16 cellular contexts compared by ENCODE assay signal in the genomic region with DNA sequence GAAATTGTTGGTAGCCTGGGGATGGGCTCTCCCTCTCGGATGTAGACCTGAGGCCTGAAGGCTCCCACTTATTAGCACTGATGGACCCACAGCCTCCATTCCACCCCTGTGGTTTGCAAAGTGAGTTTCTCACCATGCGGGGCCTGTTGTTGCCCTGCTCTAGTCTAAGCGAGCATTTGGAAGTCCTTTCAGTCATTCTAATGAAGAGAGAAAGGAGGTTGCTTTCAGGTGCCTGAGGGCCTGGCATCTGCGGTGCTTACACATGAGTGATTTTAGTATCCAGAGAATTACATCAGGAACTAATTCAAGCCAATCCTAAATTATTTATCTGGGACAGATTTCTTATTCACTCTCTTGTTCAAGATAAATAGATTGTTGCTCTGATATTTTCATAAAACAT.
DNase-seq lines count a peak whose midpoint lies in the region; ATAC-seq, FAIRE-seq and TF ChIP-seq lines count a peak whose summit lies in the region.
"Had no signal": no experiment of that assay in that cellular context is flagged by ENCODE, and none has a peak within 500 bp of the region (broad histone marks: within the 10 kb centered on the region; RNA-seq: fewer than 3 reads in every experiment).

No MANE protein-coding gene starts in this region.

- peaks cover 14% of the 10 kb centered on the region; the same call in 1 of the 2 replicates for H3K9me2 ChIP-seq in GM23338 (ENCODE audit: insufficient read depth)

- H3K27me3 ChIP-seq in GM23338 (ENCODE audit: insufficient read depth) (no peaks in the 10 kb centered on the region), K562 (ENCODE audit: control insufficient read depth in 2 of 2, insufficient read depth in 2 of 2, low read length in 2 of 2) (no peaks in the 10 kb centered on the region), stomach (no peaks in the 10 kb centered on the region)
- H3K27me3 ChIP-seq: BLaER1 had no signal

- no peak overlapping the region for H3K4me3 ChIP-seq in GM23338
- no peak overlapping the region for H3K4me3 ChIP-seq in K562
- H3K4me3 ChIP-seq in stomach = no peak overlapping the region
- H3K4me3 ChIP-seq: BLaER1 had no signal

- no peaks in the 10 kb centered on the region for H3K36me3 Mint-ChIP-seq in GM23338 (ENCODE audit: low read depth)
- H3K36me3 Mint-ChIP-seq: CD8-positive, alpha-beta memory T cell had no signal

- FAIRE-seq in K562 (lab: Jason Lieb, UNC) = no peak
- FAIRE-seq: H54, RCC 7860 had no signal

- BruUV-seq in K562 (replicated peaks; lab: Mats Ljungman, UMichigan) = no TSS peak

- H3K4me1 ChIP-seq in GM23338 (ENCODE audit: insufficient read depth) (no peaks in the 10 kb centered on the region), K562 (replicated peaks in 1 of 2; ENCODE audit: control insufficient read depth in 2 of 2, insufficient read depth in 2 of 2, low read length in 2 of 2) (no peaks in the 10 kb centered on the region; a peak in 1 of 5 replicates), stomach (no peaks in the 10 kb centered on the region)
- H3K4me1 ChIP-seq: BLaER1 had no signal

- ATAC-seq in GM23338 (peak; percentile 80), K562 (no peak), left lobe of liver (no peak), HG02973 (IDR thresholded peaks at IDR 0.05; ENCODE audit: unreplicated experiment) (no peak)

- H2AFZ ChIP-seq in GM23338 (no peak overlapping the region), K562 (ENCODE audit: low read depth, low read length) (no peak overlapping the region)

- intact Hi-C loops in K562 (cut with micrococcal nuclease) (loop anchor here (5.0 kb wide), 1 partner anchor 36 kb away; no protein-coding TSS in a partner anchor), stomach (cut with DNase I; ENCODE audit: low total_unique reads) (no loop called here), head of caudate nucleus (cut with DNase I) (no loop called here)

- no peak overlapping the region for H3K4me3 Mint-ChIP-seq in GM23338
- H3K4me3 Mint-ChIP-seq: CD8-positive, alpha-beta memory T cell had no signal

- no peaks in the 10 kb centered on the region for H3K9me1 ChIP-seq in K562 (ENCODE audit: control insufficient read depth, insufficient read depth, low read length)

- H3K36me3 ChIP-seq in GM23338 (ENCODE audit: insufficient read depth) (no peaks in the 10 kb centered on the region), K562 (ENCODE audit: control insufficient read depth, insufficient read depth, low read length) (no peaks in the 10 kb centered on the region), stomach (no peaks in the 10 kb centered on the region)
- H3K36me3 ChIP-seq: BLaER1 had no signal

- H3K9ac ChIP-seq in K562 (ENCODE audit: insufficient read depth in 1 of 2, low read depth in 2 of 2, low read length in 2 of 2) = no peak overlapping the region
- H3K9ac ChIP-seq: BLaER1 had no signal

- no peak overlapping the region for H3K27ac ChIP-seq in GM23338 (ENCODE audit: low read depth)
- H3K27ac ChIP-seq in K562 (ENCODE audit: extremely low read depth, low read depth, low read length) = no peak overlapping the region
- peak overlapping the region in 4 of 5 donors; percentile 11 to 32 (median 16) for H3K27ac ChIP-seq in stomach
- H3K27ac ChIP-seq: BLaER1 had no signal

- TF ChIP-seq POLR2A in K562 (conservative IDR thresholded peaks at IDR 0.05) = no peak
- TF ChIP-seq POLR2A in stomach (IDR thresholded peaks at IDR 0.05) = no peak

- no peaks in the 10 kb centered on the region for H3F3A ChIP-seq in GM23338 (replicated peaks; ENCODE audit: low read depth)

- no peak for TF ChIP-seq EP300 in K562 (IDR thresholded peaks at IDR 0.05; ENCODE audit: low read length)
- no peak for TF ChIP-seq EP300 in stomach (IDR thresholded peaks at IDR 0.05)

- peaks cover 4% of the 10 kb centered on the region for H3K27me3 Mint-ChIP-seq in GM23338 (ENCODE audit: insufficient read depth, low read depth, poor library complexity)

- in situ Hi-C loops in K562 (cut with MboI) = no loop called here

- no peak for TF ChIP-seq RAD21 in K562 (CRISPR knock-in tag; conservative IDR thresholded peaks at IDR 0.05 in 1 of 2, IDR thresholded peaks at IDR 0.05 in 1 of 2)

- H4K20me1 ChIP-seq in GM23338 (replicated peaks; ENCODE audit: insufficient read depth) = no peaks in the 10 kb centered on the region
- no peaks in the 10 kb centered on the region for H4K20me1 ChIP-seq in K562 (replicated peaks; ENCODE audit: control insufficient read depth, insufficient read depth, low read length)
- H4K20me1 ChIP-seq: BLaER1 had no signal

- no peak overlapping the region for H3K4me2 ChIP-seq in GM23338
- H3K4me2 ChIP-seq in K562 (ENCODE audit: insufficient read depth, low read length) = no peak overlapping the region
- H3K4me2 ChIP-seq: BLaER1 had no signal

- POLR2A ChIA-PET in K562 (lab: Yijun Ruan, JAX) = interaction anchor here (0.9 to 1.1 kb wide), 2 partner anchors 8 to 14 kb away, joined by 3 to 6 read pairs; no protein-coding TSS in a partner anchor

- H3K9me3 ChIP-seq in K562 (replicated peaks; ENCODE audit: control insufficient read depth, insufficient read depth, low read depth, low read length) (no peaks in the 10 kb centered on the region), stomach (no peaks in the 10 kb centered on the region)
- H3K9me3 ChIP-seq: BLaER1 had no signal

- H3K27ac Mint-ChIP-seq in GM23338 = no peak overlapping the region
- H3K27ac Mint-ChIP-seq: CD8-positive, alpha-beta memory T cell had no signal

- TF ChIP-seq CTCF in GM23338 (conservative IDR thresholded peaks at IDR 0.05; ENCODE audit: low read depth in 2 of 2) (no peak), K562 (IDR thresholded peaks at IDR 0.05 in 2 of 3, conservative IDR thresholded peaks at IDR 0.05 in 1 of 3; ENCODE audit: insufficient read depth in 2 of 3, low read depth in 1 of 3, low read length in 3 of 3) (no peak), stomach (IDR thresholded peaks at IDR 0.05) (no peak)

- H3K9me3 Mint-ChIP-seq in GM23338 = no peaks in the 10 kb centered on the region
- H3K9me3 Mint-ChIP-seq: CD8-positive, alpha-beta memory T cell had no signal

- peaks cover 13% of the 10 kb centered on the region; the same call in 2 of the 3 replicates for H3K4me1 Mint-ChIP-seq in GM23338
- H3K4me1 Mint-ChIP-seq: CD8-positive, alpha-beta memory T cell had no signal

- CTCF ChIA-PET in K562 (lab: Yijun Ruan, JAX; ENCODE audit: low intra/inter-chr PET ratio) = no interaction called here

- 66% methylated on average over 4 of the region's 4 CpGs for whole genome bisulfite sequencing in K562 (ENCODE audit: insufficient coverage, low coverage, missing lambda C conversion rate)
- WGBS in stomach, 5 donors = 90 to 96% (median 93%) methylated on average over 4 of the region's 4 CpGs

- H3K79me2 ChIP-seq in GM23338 (replicated peaks; ENCODE audit: insufficient read depth) = no peaks in the 10 kb centered on the region
- no peaks in the 10 kb centered on the region for H3K79me2 ChIP-seq in K562 (ENCODE audit: control insufficient read depth, insufficient read depth, low read length)

- DNase-seq in GM23338 (ENCODE audit: low spot score) = peak; percentile 13
- peak; percentile 20 for DNase-seq in NCI-H146 treated with DMSO at 0.1 percent for 48 hours (lab: John Stamatoyannopoulos, UW; ENCODE audit: unreplicated experiment)
- no peak for DNase-seq in K562 (ENCODE audit: extremely low read depth in 1 of 4, low spot score in 3 of 4)
- no peak for DNase-seq in stomach
- no peak for DNase-seq in left lobe of liver (ENCODE audit: low spot score)
- DNase-seq in head of caudate nucleus = no peak
- DNase-seq: CD8-positive, alpha-beta memory T cell; Karpas-422; NCI-H1105 treated with DMSO at 0.1 percent for 48 hours; NCI-H2081 treated with DMSO at 0.1 percent for 48 hours; NCI-H774; SIG-M5 had no signal

TF ChIP-seq in GM23338, 12 proteins besides CTCF, POLR2A, EP300 and RAD21 (continues in another document):
- no peak for TF ChIP-seq NANOG (IDR thresholded peaks at IDR 0.05; ENCODE audit: borderline replicate concordance)
- TF ChIP-seq CREB1 (CRISPR knock-in tag; IDR thresholded peaks at IDR 0.05; ENCODE audit: low read depth) = no peak

TF ChIP-seq in K562, 482 proteins besides CTCF, POLR2A, EP300 and RAD21:
- TF ChIP-seq EZH2 (IDR thresholded peaks at IDR 0.05; ENCODE audit: borderline replicate concordance, low read depth, low read length) (no peak), ELF1 (tag; IDR thresholded peaks at IDR 0.05) (0 out of 2 replicates have a peak, but pooled peaks have one; percentile 34)
TF ChIP-seq in K562: peak in this region for 1.

Comparison
In these comparisons a context has a peak if more than half of its experiments do, and no peak if none do; other contexts are left out.
1. DNase-seq: peak in GM23338 (single experiment) and NCI-H146 treated with DMSO at 0.1 percent for 48 hours (single experiment); none in K562 (0 of 4), stomach (single experiment), left lobe of liver (single experiment) and head of caudate nucleus (0 of 42).
2. H3K27ac ChIP-seq: peak in stomach (4 of 5); none in GM23338 (single experiment) and K562 (single experiment).